In genomic region chr9:12414514-12414913, GRCh38 we compare ENCODE assay signal across 17 cellular contexts.
"Had no signal": no experiment of that assay in that cellular context is flagged by ENCODE, and none has a peak within 500 bp of the region (broad histone marks: within the 10 kb centered on the region; RNA-seq: fewer than 3 reads in every experiment).

No MANE protein-coding gene starts in this region.

- H3K27ac ChIP-seq: neutrophil, parathyroid adenoma, transverse colon had no signal

- DNase-seq: activated CD4-positive, alpha-beta T cell treated with anti-CD3 and anti-CD28 coated beads, Interleukin-2, amount 50 U/mL, for 1 hour; activated naive CD4-positive, alpha-beta T cell treated with anti-CD3 and anti-CD28 coated beads for 36 hours; activated naive CD8-positive, alpha-beta T cell treated with anti-CD3 and anti-CD28 coated beads, Interleukin-2, amount 50 U/mL, for 24 hours; activated T-cell treated with anti-CD3 and anti-CD28 coated beads for 4 hours; caudate nucleus; erythroblast; hippocampal formation; mammary epithelial cell; mucosa of descending colon; naive thymus-derived CD4-positive, alpha-beta T cell; right cardiac atrium; small intestine; stimulated activated naive CD8-positive, alpha-beta T cell treated with anti-CD3 and anti-CD28 coated beads, Interleukin-15, Interleukin-2, amounts not matched to agents 100 U/mL and 50 U/mL, for 24 hours; transverse colon had no signal

- H3K4me3 ChIP-seq: mucosa of descending colon, transverse colon had no signal

- H2AFZ ChIP-seq: parathyroid adenoma had no signal

- H3K27me3 Mint-ChIP-seq: activated naive CD8-positive, alpha-beta T cell treated with anti-CD3 and anti-CD28 coated beads, Interleukin-2, amount 50 U/mL, for 24 hours; naive thymus-derived CD4-positive, alpha-beta T cell had no signal

- H3K27ac Mint-ChIP-seq: activated naive CD4-positive, alpha-beta T cell treated with anti-CD3 and anti-CD28 coated beads for 36 hours; activated naive CD8-positive, alpha-beta T cell treated with anti-CD3 and anti-CD28 coated beads, Interleukin-2, amount 50 U/mL, for 24 hours; naive thymus-derived CD4-positive, alpha-beta T cell had no signal

- H3K36me3 ChIP-seq: neutrophil, transverse colon had no signal

- H3K9ac ChIP-seq: parathyroid adenoma had no signal

- H3K4me1 ChIP-seq: parathyroid adenoma, transverse colon had no signal

- H3K36me3 Mint-ChIP-seq: naive thymus-derived CD4-positive, alpha-beta T cell had no signal

- H3K4me3 Mint-ChIP-seq: activated naive CD4-positive, alpha-beta T cell treated with anti-CD3 and anti-CD28 coated beads for 36 hours; activated naive CD8-positive, alpha-beta T cell treated with anti-CD3 and anti-CD28 coated beads, Interleukin-2, amount 50 U/mL, for 24 hours; naive thymus-derived CD4-positive, alpha-beta T cell had no signal

- ATAC-seq: activated CD4-positive, CD25-positive, alpha-beta regulatory T cell treated with anti-CD3 and anti-CD28 coated beads, Interleukin-2, amount 50 U/mL, for 24 hours; activated naive CD8-positive, alpha-beta T cell treated with anti-CD3 and anti-CD28 coated beads, Interleukin-2, amount 50 U/mL, for 24 hours; mucosa of descending colon; naive thymus-derived CD4-positive, alpha-beta T cell; right cardiac atrium; stimulated activated naive CD8-positive, alpha-beta T cell treated with anti-CD3 and anti-CD28 coated beads, Interleukin-15, Interleukin-2, amounts not matched to agents 100 U/mL and 50 U/mL, for 24 hours had no signal

- H3K9me3 ChIP-seq: mucosa of descending colon, neutrophil, transverse colon had no signal

- H3K27me3 ChIP-seq: neutrophil, transverse colon had no signal

- H3K79me2 ChIP-seq: parathyroid adenoma had no signal

- H3K4me1 Mint-ChIP-seq: activated naive CD8-positive, alpha-beta T cell treated with anti-CD3 and anti-CD28 coated beads, Interleukin-2, amount 50 U/mL, for 24 hours; naive thymus-derived CD4-positive, alpha-beta T cell had no signal
